In genomic region chr11:9577032-9577431, GRCh38 we compare ENCODE assay signal across 1 cellular context.
TF ChIP-seq lines count a peak whose summit lies in the region.

No MANE protein-coding gene starts in this region.

TF ChIP-seq in H1, 55 proteins besides CTCF, POLR2A, EP300 and RAD21:
- TF ChIP-seq CBX8 (IDR thresholded peaks at IDR 0.05; ENCODE audit: borderline replicate concordance, low read depth, low read length): no peak
- TF ChIP-seq RXRA (IDR thresholded peaks at IDR 0.05; ENCODE audit: insufficient read depth, low read depth, low read length): no peak
- no peak for TF ChIP-seq TCF12 (IDR thresholded peaks at IDR 0.05; ENCODE audit: low read depth, low read length)
- no peak for TF ChIP-seq HDAC6 (IDR thresholded peaks at IDR 0.05; ENCODE audit: low read depth, low read length)
- TF ChIP-seq CHD2 (IDR thresholded peaks at IDR 0.05; ENCODE audit: low read length): no peak
- TF ChIP-seq CTBP2 (IDR thresholded peaks at IDR 0.05; ENCODE audit: borderline replicate concordance, insufficient read depth, insufficient read length, low read length): no peak
- no peak for TF ChIP-seq SP1 (IDR thresholded peaks at IDR 0.05; ENCODE audit: low read depth, low read length)
- TF ChIP-seq HDAC2 (IDR thresholded peaks at IDR 0.05; ENCODE audit: borderline replicate concordance in 1 of 2, low read depth in 2 of 2, low read length in 2 of 2): no peak
- no peak for TF ChIP-seq USF2 (IDR thresholded peaks at IDR 0.05; ENCODE audit: low read length)
- no peak for TF ChIP-seq GABPA (IDR thresholded peaks at IDR 0.05; ENCODE audit: borderline replicate concordance, insufficient read depth, low read length)
TF ChIP-seq in H1: peak in this region for 0.
